Comparison of ENCODE assay signal across 25 cellular contexts in the genomic region with DNA sequence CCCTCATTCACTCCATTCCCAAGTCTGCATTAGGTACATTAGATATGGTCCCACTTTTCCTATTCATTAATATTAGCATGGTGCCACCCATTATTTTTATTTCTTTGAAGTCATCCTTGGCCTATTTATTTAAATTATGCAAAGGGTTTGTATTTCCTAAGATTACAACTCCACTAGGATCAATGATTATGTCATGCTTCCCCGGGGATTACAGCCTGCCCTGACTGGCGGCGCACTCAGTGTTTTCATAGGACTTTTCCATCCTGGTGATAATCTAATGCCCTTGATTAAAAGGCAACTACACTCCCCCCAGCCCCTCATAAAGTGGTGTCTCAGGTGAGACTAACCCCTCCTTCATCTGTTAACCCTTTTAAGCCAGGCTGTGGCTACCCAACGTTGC.
"Had no signal": no experiment of that assay in that cellular context is flagged by ENCODE, and none has a peak within 500 bp of the region (broad histone marks: within the 10 kb centered on the region; RNA-seq: fewer than 3 reads in every experiment).

No MANE protein-coding gene starts in this region.

- H3K27ac ChIP-seq: left ventricle myocardium inferior, neural progenitor cell, neutrophil, parathyroid adenoma, right atrium auricular region, right lobe of liver, stomach, thoracic aorta, tibial artery, upper lobe of right lung had no signal

- H3K4me3 Mint-ChIP-seq: mesothelial cell of epicardium; naive B cell; natural killer cell; nephron progenitor cell; neural progenitor cell; stimulated activated naive B cell treated with anti-CD40 and anti-IgM and Interleukin-4, amounts not matched to agents 10 μg/mL and 1 μg/mL and 100 μg/mL, for 72 hours had no signal

- H3K9me3 ChIP-seq: left ventricle myocardium inferior, neutrophil, right atrium auricular region, right lobe of liver, stomach, thoracic aorta, tibial artery, upper lobe of right lung had no signal

- ATAC-seq: natural killer cell; right lobe of liver; stimulated activated naive B cell treated with anti-CD40 and anti-IgM and Interleukin-4, amounts not matched to agents 10 μg/mL and 1 μg/mL and 100 μg/mL, for 72 hours; stimulated activated naive CD8-positive, alpha-beta T cell treated with anti-CD3 and anti-CD28 coated beads, Interleukin-15, Interleukin-2, amounts not matched to agents 100 U/mL and 50 U/mL, for 24 hours; upper lobe of right lung had no signal

- H3K36me3 ChIP-seq: left ventricle myocardium inferior, neural progenitor cell, neutrophil, right atrium auricular region, right lobe of liver, stomach, thoracic aorta, tibial artery, upper lobe of right lung had no signal

- H3K4me1 Mint-ChIP-seq: naive B cell; natural killer cell; nephron progenitor cell; stimulated activated naive B cell treated with anti-CD40 and anti-IgM and Interleukin-4, amounts not matched to agents 10 μg/mL and 1 μg/mL and 100 μg/mL, for 72 hours had no signal

- H3K4me3 ChIP-seq: left ventricle myocardium inferior, lung, neural progenitor cell, right atrium auricular region, right lobe of liver, smooth muscle cell, stomach, thoracic aorta, tibial artery, upper lobe of right lung had no signal

- H3K27me3 ChIP-seq: neural progenitor cell, neutrophil, right atrium auricular region, right lobe of liver, stomach, tibial artery, upper lobe of right lung had no signal

- H3K27ac Mint-ChIP-seq: mesothelial cell of epicardium; naive B cell; natural killer cell; nephron progenitor cell; stimulated activated naive B cell treated with anti-CD40 and anti-IgM and Interleukin-4, amounts not matched to agents 10 μg/mL and 1 μg/mL and 100 μg/mL, for 72 hours had no signal

- DNase-seq: hippocampal formation; kidney; left ventricle myocardium inferior; mesendoderm; naive B cell; natural killer cell; nephron progenitor cell; occipital lobe; right lobe of liver; stimulated activated CD4-positive, alpha-beta T cell treated with anti-CD3 and anti-CD28 coated beads, Interleukin-1b, Interleukin-23, amount 100 ng/mL, for 48 hours; stimulated activated CD4-positive, alpha-beta T cell treated with anti-CD3 and anti-CD28 coated beads, Interleukin-4, amount 100 ng/mL, for 1 hour; stimulated activated naive B cell treated with anti-CD40 and anti-IgM and Interleukin-4, amounts not matched to agents 10 μg/mL and 1 μg/mL and 100 μg/mL, for 72 hours; stimulated activated naive CD8-positive, alpha-beta T cell treated with anti-CD3 and anti-CD28 coated beads, Interleukin-15, Interleukin-2, amounts not matched to agents 100 U/mL and 50 U/mL, for 24 hours; stomach; tibial artery; trophoblast cell; upper lobe of right lung had no signal

- H3K36me3 Mint-ChIP-seq: mesothelial cell of epicardium; naive B cell; natural killer cell; neural progenitor cell; stimulated activated naive B cell treated with anti-CD40 and anti-IgM and Interleukin-4, amounts not matched to agents 10 μg/mL and 1 μg/mL and 100 μg/mL, for 72 hours had no signal

- H3K9me3 Mint-ChIP-seq: natural killer cell, nephron progenitor cell, neural progenitor cell had no signal
